ENCODE assay signal across 25 cellular contexts in the genomic region with DNA sequence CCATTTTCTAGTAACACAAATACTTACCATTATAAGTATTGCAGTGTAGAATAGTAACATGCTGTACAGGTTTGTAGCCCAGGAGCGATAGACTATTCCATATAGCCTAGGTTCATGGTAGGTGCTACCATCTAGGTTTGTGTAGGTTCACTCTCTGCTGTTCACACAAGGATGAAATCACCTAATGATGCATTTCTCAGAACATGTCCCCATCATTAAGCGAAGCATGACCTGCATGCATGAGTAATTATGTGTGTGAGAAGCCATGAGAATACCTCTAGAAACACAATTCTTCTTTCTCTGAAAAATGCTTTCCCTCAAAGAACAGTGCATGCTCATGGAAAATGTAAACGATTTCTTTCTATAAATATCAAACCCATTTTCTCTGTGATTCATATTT.
DNase-seq lines count a peak whose midpoint lies in the region; ATAC-seq, FAIRE-seq and TF ChIP-seq lines count a peak whose summit lies in the region.
"Had no signal": no experiment of that assay in that cellular context is flagged by ENCODE, and none has a peak within 500 bp of the region (broad histone marks: within the 10 kb centered on the region; RNA-seq: fewer than 3 reads in every experiment).

No MANE protein-coding gene starts in this region.

- H4K5ac ChIP-seq in H9 (ENCODE audit: insufficient read length, low read depth, low read length) = no peak overlapping the region

- no peaks in the 10 kb centered on the region for H3K79me1 ChIP-seq in H9 (ENCODE audit: insufficient read depth, low read depth, low read length, poor library complexity, severe bottlenecking)

- no peak overlapping the region for H2AK5ac ChIP-seq in H9 (ENCODE audit: insufficient read length, low read length)

- H3K79me2 ChIP-seq in H9 (ENCODE audit: insufficient read depth, low read length) = no peaks in the 10 kb centered on the region

- H3K4me2 ChIP-seq in A549 (no peak overlapping the region), H9 (ENCODE audit: insufficient read depth, insufficient read length, low read length) (no peak overlapping the region)

- H3K18ac ChIP-seq in H9 (ENCODE audit: insufficient read length, low read depth, low read length) = no peak overlapping the region

- H3K27ac ChIP-seq in A549 (no peak overlapping the region), H9 (ENCODE audit: insufficient read length, low read depth, low read length) (no peak overlapping the region)
- H3K27ac ChIP-seq: GM23248, SJCRH30 had no signal

- H2BK15ac ChIP-seq in H9 (ENCODE audit: low read depth, low read length) = no peak overlapping the region

- no peak overlapping the region for H2BK5ac ChIP-seq in H9 (ENCODE audit: insufficient read length, low read length)

- FAIRE-seq in A549 (lab: Jason Lieb, UNC) = peak; percentile 36
- FAIRE-seq: GM19239 had no signal

- no peaks in the 10 kb centered on the region for H3K23me2 ChIP-seq in H9 (ENCODE audit: insufficient read length, low read depth, low read length, poor library complexity, severe bottlenecking)

- no peak overlapping the region for H2BK120ac ChIP-seq in H9 (ENCODE audit: low read depth, low read length, poor library complexity, severe bottlenecking)

- WGBS in A549 (ENCODE audit: missing lambda C conversion rate) = 72% methylated on average over 3 of the region's 3 CpGs
- WGBS in H9 (ENCODE audit: extremely low coverage, insufficient read length, low lambda C conversion rate) = no CpG with 5 or more reads among the region's 3 CpGs

- H3K56ac ChIP-seq in H9 (ENCODE audit: insufficient read length, low read depth, low read length) = no peak overlapping the region

- H3K9me3 ChIP-seq in A549 (no peaks in the 10 kb centered on the region), H9 (ENCODE audit: control insufficient read depth, low read depth, low read length) (no peaks in the 10 kb centered on the region)
- H3K9me3 ChIP-seq: MG63, SJCRH30 had no signal

- TF ChIP-seq POLR2A in A549 (IDR thresholded peaks at IDR 0.05; ENCODE audit: low read length) (no peak), GM18505 (IDR thresholded peaks at IDR 0.05; ENCODE audit: borderline replicate concordance, extremely low read depth, insufficient read depth, insufficient read length) (no peak)

- H2BK20ac ChIP-seq in H9 (ENCODE audit: low read depth, low read length, poor library complexity, severe bottlenecking) = no peak overlapping the region

- TF ChIP-seq RAD21 in A549 (conservative IDR thresholded peaks at IDR 0.05 in 1 of 2, IDR thresholded peaks at IDR 0.05 in 1 of 2) = no peak

- TF ChIP-seq CTCF in A549 (IDR thresholded peaks at IDR 0.05) (no peak), H9 (conservative IDR thresholded peaks at IDR 0.05) (no peak), epithelial cell of esophagus (IDR thresholded peaks at IDR 0.05; ENCODE audit: insufficient read depth, low read depth, low read length, missing control alignments) (no peak)

- no peak overlapping the region for H2AFZ ChIP-seq in H9 (ENCODE audit: low read length)
- H2AFZ ChIP-seq: GM23248 had no signal

- no peak overlapping the region for H3K27ac Mint-ChIP-seq in H9
- H3K27ac Mint-ChIP-seq: HFFc6 had no signal

- H4K91ac ChIP-seq in H9 (ENCODE audit: insufficient read length, low read depth, low read length) = no peak overlapping the region

- peaks cover 12% of the 10 kb centered on the region for H3K4me1 ChIP-seq in A549
- no peaks in the 10 kb centered on the region for H3K4me1 ChIP-seq in H9 (ENCODE audit: insufficient read depth, low read length)
- H3K4me1 ChIP-seq: SJCRH30 had no signal

- no peaks in the 10 kb centered on the region for H3K9me3 Mint-ChIP-seq in H9
- H3K9me3 Mint-ChIP-seq: HFFc6 had no signal

- H4K20me1 ChIP-seq in H9 (ENCODE audit: control insufficient read depth, insufficient read depth, insufficient read length) = no peaks in the 10 kb centered on the region

- ATAC-seq in A549 (no peak), GM18505 (IDR thresholded peaks at IDR 0.05; ENCODE audit: unreplicated experiment) (peak; percentile 57), esophagus mucosa (no peak), HG03039 (IDR thresholded peaks at IDR 0.05; ENCODE audit: unreplicated experiment) (no peak)
- ATAC-seq: Right ventricle myocardium inferior, SK-N-SH treated with all-trans-retinoic acid at 6 μM for 48 hours had no signal

- H3K27me3 ChIP-seq in H9 (ENCODE audit: insufficient read depth, low read length) = no peaks in the 10 kb centered on the region
- H3K27me3 ChIP-seq: MG63, SJCRH30 had no signal

- H3K14ac ChIP-seq in H9 (ENCODE audit: insufficient read depth, low read length) = no peak overlapping the region

- DNase-seq in A549 (ENCODE audit: low read depth in 1 of 2, low spot score in 1 of 2) = no peak
- DNase-seq in H9 = no peak
- peak; percentile 16 for DNase-seq in epithelial cell of esophagus (ENCODE audit: low read depth)
- DNase-seq in NCI-H774 (lab: John Stamatoyannopoulos, UW) = no peak
- no peak for DNase-seq in cerebellar cortex (ENCODE audit: low spot score)
- DNase-seq: 8988T, GDM1, GM23248, H7, HFFc6, IMR-90, KG1, MG63, NCI-H1105 treated with DMSO at 0.1 percent for 48 hours, NCI-H2029 treated with DMSO at 0.1 percent for 48 hours, NCI-H446 treated with DMSO at 0.1 percent for 48 hours, NCI-H526 treated with DMSO at 0.1 percent for 48 hours, SJCRH30, T-helper 2 cell had no signal

- H3K36me3 Mint-ChIP-seq in H9 (ENCODE audit: insufficient read depth in 1 of 3, low read depth in 3 of 3) = no peaks in the 10 kb centered on the region

- H4K8ac ChIP-seq in H9 (replicated peaks; ENCODE audit: insufficient read length, low read depth, low read length) = peak overlapping the region; percentile 60

- no peaks in the 10 kb centered on the region for H3K4me1 Mint-ChIP-seq in H9

- no peak overlapping the region for H2BK12ac ChIP-seq in H9 (ENCODE audit: insufficient read length, low read depth, low read length)

- no peak for TF ChIP-seq EP300 in A549 (IDR thresholded peaks at IDR 0.05)

- no peak overlapping the region for H3T11ph ChIP-seq in H9 (ENCODE audit: low read length)

- CTCF ChIA-PET in A549 (lab: Yijun Ruan, JAX) = no interaction called here

- no peak overlapping the region for H3K4ac ChIP-seq in H9 (ENCODE audit: low read depth, low read length)

- POLR2A ChIA-PET in A549 (lab: Yijun Ruan, JAX) = no interaction called here

- no peaks in the 10 kb centered on the region for H3K27me3 Mint-ChIP-seq in H9 (ENCODE audit: low read depth)

- no peak overlapping the region for H3K23ac ChIP-seq in H9 (ENCODE audit: insufficient read length, low read depth, low read length)

- H3K4me3 ChIP-seq in A549 (no peak overlapping the region), epithelial cell of esophagus (ENCODE audit: low read length) (no peak overlapping the region)
- H3K4me3 ChIP-seq: GM23248, MG63, SJCRH30 had no signal

- H3K9ac ChIP-seq in H9 (ENCODE audit: extremely low read depth, insufficient read length, low read length) = no peak overlapping the region
- H3K9ac ChIP-seq: GM23248 had no signal

- H3K4me3 Mint-ChIP-seq in H9 = no peak overlapping the region
- H3K4me3 Mint-ChIP-seq: HFFc6 had no signal

TF ChIP-seq in A549, 52 proteins besides CTCF, POLR2A, EP300 and RAD21:
- TF ChIP-seq MAZ (IDR thresholded peaks at IDR 0.05; ENCODE audit: borderline replicate concordance, low read depth, low read length) (no peak), HDAC2 (IDR thresholded peaks at IDR 0.05) (no peak), TFCP2L1 (CRISPR knock-in tag; IDR thresholded peaks at IDR 0.05) (no peak), NR3C1 (IDR thresholded peaks at IDR 0.05) (no peak)
